ENCODE assay signal across 25 cellular contexts in the genomic region with DNA sequence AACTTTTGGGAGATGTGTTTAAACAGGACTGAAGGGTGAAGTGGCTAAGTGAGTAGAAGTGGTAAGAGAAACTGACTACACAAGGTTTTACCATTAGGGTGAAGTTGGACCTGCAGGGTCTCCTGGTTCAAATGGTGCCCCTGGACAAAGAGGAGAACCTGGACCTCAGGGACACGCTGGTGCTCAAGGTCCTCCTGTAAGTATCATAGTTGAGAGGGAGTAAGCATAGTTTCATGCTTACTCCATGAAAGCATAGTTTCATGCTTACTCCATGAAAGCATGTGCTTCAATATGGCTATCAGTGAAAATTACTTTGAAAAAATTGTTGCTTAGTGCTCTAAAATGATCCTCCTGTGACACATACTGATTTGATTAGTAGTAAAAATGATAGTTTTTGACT. TPM values are rescaled to one million over a fixed set of nuclear protein-coding genes. Genes with fewer than 3 reads are reported as not detected.
"Had no signal": no experiment of that assay in that cellular context is flagged by ENCODE, and none has a peak within 500 bp of the region (broad histone marks: within the 10 kb centered on the region; RNA-seq: fewer than 3 reads in every experiment).

No MANE protein-coding gene starts in this region.

- H3K4me1 Mint-ChIP-seq: endodermal cell; naive thymus-derived CD4-positive, alpha-beta T cell; neural crest cell had no signal

- H3K27ac ChIP-seq: adrenal gland, brain microvascular endothelial cell, gastrocnemius medialis, spleen, testis, WERI-Rb-1 had no signal

- H3K36me3 Mint-ChIP-seq: activated naive CD8-positive, alpha-beta T cell; naive thymus-derived CD4-positive, alpha-beta T cell had no signal

- H3K9me3 Mint-ChIP-seq: endodermal cell; naive thymus-derived CD4-positive, alpha-beta T cell; neural crest cell had no signal

- H3K4me1 ChIP-seq: adrenal gland, esophagus squamous epithelium, gastrocnemius medialis, spleen, testis, transverse colon had no signal

- H3K4me3 Mint-ChIP-seq: activated naive CD8-positive, alpha-beta T cell; endodermal cell; naive thymus-derived CD4-positive, alpha-beta T cell; neural crest cell had no signal

- H3K4me3 ChIP-seq: adrenal gland, esophagus squamous epithelium, gastrocnemius medialis, spleen, testis, transverse colon had no signal

- H3K9me3 ChIP-seq: adrenal gland, esophagus squamous epithelium, gastrocnemius medialis, spleen, testis, transverse colon had no signal

- H3K36me3 ChIP-seq: gastrocnemius medialis, WERI-Rb-1 had no signal

- H3K27me3 ChIP-seq: adrenal gland, brain microvascular endothelial cell, esophagus squamous epithelium, gastrocnemius medialis, spleen, testis, transverse colon had no signal

- DNase-seq: activated CD4-positive, alpha-beta T cell treated with anti-CD3 and anti-CD28 coated beads for 48 hours; activated CD4-positive, alpha-beta T cell treated with anti-CD3 and anti-CD28 coated beads, Interleukin-2, amount 50 U/mL, for 48 hours; activated CD8-positive, alpha-beta memory T cell treated with anti-CD3 and anti-CD28 coated beads for 24 hours; activated effector memory CD4-positive, alpha-beta T cell treated with Interleukin-2 at 50 U/mL for 16 hours; activated naive CD4-positive, alpha-beta T cell treated with Interleukin-2 at 50 U/mL for 16 hours; adrenal gland; brain microvascular endothelial cell; cortex of kidney; endodermal cell; esophagus squamous epithelium; gastrocnemius medialis; glutamatergic neuron; islet precursor cell; left ventricle myocardium superior; naive thymus-derived CD4-positive, alpha-beta T cell; nucleus accumbens; right cardiac atrium; spleen; stimulated activated naive CD4-positive, alpha-beta T cell; testis; transverse colon; WERI-Rb-1 had no signal

- H3K27ac Mint-ChIP-seq: activated naive CD8-positive, alpha-beta T cell; endodermal cell; naive thymus-derived CD4-positive, alpha-beta T cell had no signal

- H3K27me3 Mint-ChIP-seq: activated naive CD8-positive, alpha-beta T cell had no signal

RNA-seq across cellular contexts. Expression of a gene that starts 19.1 kb away (rescaled TPM):
- total RNA-seq: endodermal cell; T-helper 1 cell treated with Interleukin-12 subunit alpha and Interleukin-12 subunit beta and Interleukin-4 antibody, amounts not matched to agents 30 ng/mL and 1 ng/mL, for 36 hours had no signal
- polyA plus RNA-seq: naive thymus-derived CD4-positive, alpha-beta T cell had no signal
